20 cellular contexts compared by ENCODE assay signal in the genomic region with DNA sequence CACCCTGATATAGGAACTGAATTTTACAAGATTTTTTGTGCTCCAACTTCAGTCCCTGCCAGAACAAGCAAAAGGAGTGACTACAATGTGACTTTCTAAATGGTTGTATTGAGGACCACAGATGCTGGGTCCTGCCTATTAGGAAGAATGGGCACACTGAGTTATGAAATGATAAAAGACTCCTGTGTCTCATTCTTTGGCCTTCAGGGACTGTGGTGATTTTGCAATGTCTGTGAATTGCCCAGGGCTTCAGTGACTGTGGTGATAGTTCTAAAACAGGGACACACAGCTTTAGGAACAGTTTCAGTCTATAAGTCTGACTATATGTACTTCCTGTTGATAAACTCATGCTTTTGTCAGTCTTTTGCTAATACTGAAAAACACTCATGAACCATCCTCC.
DNase-seq lines count a peak whose midpoint lies in the region; ATAC-seq and TF ChIP-seq lines count a peak whose summit lies in the region.
"Had no signal": no experiment of that assay in that cellular context is flagged by ENCODE, and none has a peak within 500 bp of the region (broad histone marks: within the 10 kb centered on the region; RNA-seq: fewer than 3 reads in every experiment).

No MANE protein-coding gene starts in this region.

- no peak for ATAC-seq in right cardiac atrium
- ATAC-seq: HepG2, Right ventricle myocardium inferior had no signal

- H3K27me3 Mint-ChIP-seq in MCF 10A (ENCODE audit: insufficient read depth, unreplicated experiment) (no peaks in the 10 kb centered on the region), neural progenitor cell (ENCODE audit: insufficient read depth, low read depth) (no peaks in the 10 kb centered on the region), osteocyte (ENCODE audit: unreplicated experiment) (peaks cover 2% of the 10 kb centered on the region)

- no peak overlapping the region for H3K27ac Mint-ChIP-seq in MCF 10A (ENCODE audit: low read depth, unreplicated experiment)
- no peak overlapping the region for H3K27ac Mint-ChIP-seq in neural progenitor cell
- H3K27ac Mint-ChIP-seq in osteocyte (ENCODE audit: unreplicated experiment), result no peak overlapping the region

- H3K27ac ChIP-seq in breast epithelium (no peak overlapping the region), neural progenitor cell (no peak overlapping the region), right cardiac atrium (ENCODE audit: low read length) (no peak overlapping the region)
- H3K27ac ChIP-seq: 22Rv1, SJCRH30 had no signal

- no peaks in the 10 kb centered on the region for H3K4me1 Mint-ChIP-seq in MCF 10A (ENCODE audit: insufficient read depth, unreplicated experiment)
- no peaks in the 10 kb centered on the region for H3K4me1 Mint-ChIP-seq in neural progenitor cell
- no peaks in the 10 kb centered on the region for H3K4me1 Mint-ChIP-seq in osteocyte (ENCODE audit: unreplicated experiment)

- H3K79me2 ChIP-seq in neural progenitor cell (ENCODE audit: low read depth), result no peaks in the 10 kb centered on the region

- H3K9me3 ChIP-seq in breast epithelium (no peaks in the 10 kb centered on the region), neural progenitor cell (ENCODE audit: low read depth) (no peaks in the 10 kb centered on the region), right cardiac atrium (ENCODE audit: control insufficient read depth, low read length) (no peaks in the 10 kb centered on the region)
- H3K9me3 ChIP-seq: SJCRH30 had no signal

- no peaks in the 10 kb centered on the region for H3K4me1 ChIP-seq in breast epithelium
- no peaks in the 10 kb centered on the region for H3K4me1 ChIP-seq in neural progenitor cell
- no peaks in the 10 kb centered on the region for H3K4me1 ChIP-seq in right cardiac atrium (ENCODE audit: control insufficient read depth, insufficient read depth, low read length)
- H3K4me1 ChIP-seq: SJCRH30 had no signal

- TF ChIP-seq CTCF in MCF 10A (IDR thresholded peaks at IDR 0.05; ENCODE audit: unreplicated experiment) (no peak), breast epithelium (IDR thresholded peaks at IDR 0.05) (no peak), neural progenitor cell (IDR thresholded peaks at IDR 0.05) (no peak), GM10266 (IDR thresholded peaks at IDR 0.05; ENCODE audit: control insufficient read depth, insufficient read depth, low read depth, missing control alignments) (no peak), osteocyte (IDR thresholded peaks at IDR 0.05) (no peak)

- in situ Hi-C loops in SK-MEL-5 (cut with HindIII; ENCODE audit: low pct_unique_long_range_greater_than_20kb, low sequenced_read_pairs), result no loop called here

- peak; percentile 5 for DNase-seq in MCF 10A (ENCODE audit: unreplicated experiment)
- no peak for DNase-seq in breast epithelium (ENCODE audit: low spot score in 2 of 2)
- DNase-seq in SK-MEL-5 (ENCODE audit: low read depth, low spot score), result peak; percentile 91
- DNase-seq in neural progenitor cell (ENCODE audit: low spot score), result no peak
- no peak for DNase-seq in GM10266 (ENCODE audit: extremely low spot score)
- no peak for DNase-seq in right cardiac atrium
- no peak for DNase-seq in osteocyte (ENCODE audit: extremely low spot score, unreplicated experiment)
- DNase-seq: DMS153, DND-41, Kasumi-1, NCI-H1048, NCI-H1417, NCI-H1694, NCI-H2029 treated with DMSO at 0.1 percent for 48 hours, NCI-H446 treated with DMSO at 0.1 percent for 48 hours, NCI-H526 treated with DMSO at 0.1 percent for 48 hours, SJCRH30 had no signal

- H3K27me3 ChIP-seq in breast epithelium (peaks cover 0 to 4% of the 10 kb centered on the region in 2 donors), neural progenitor cell (no peaks in the 10 kb centered on the region), right cardiac atrium (ENCODE audit: control insufficient read depth, insufficient read depth) (no peaks in the 10 kb centered on the region)
- H3K27me3 ChIP-seq: SJCRH30 had no signal

- H4K20me1 ChIP-seq in neural progenitor cell (ENCODE audit: low read depth), result no peaks in the 10 kb centered on the region

- H3K36me3 ChIP-seq in breast epithelium, result no peaks in the 10 kb centered on the region
- H3K36me3 ChIP-seq in neural progenitor cell, result no peaks in the 10 kb centered on the region
- H3K36me3 ChIP-seq: SJCRH30 had no signal

- H3K4me3 Mint-ChIP-seq in MCF 10A (ENCODE audit: unreplicated experiment) (no peak overlapping the region), neural progenitor cell (no peak overlapping the region), osteocyte (ENCODE audit: unreplicated experiment) (no peak overlapping the region)

- TF ChIP-seq POLR2A in breast epithelium (IDR thresholded peaks at IDR 0.05), result no peak

- intact Hi-C loops in MCF 10A (cut with micrococcal nuclease) (no loop called here), breast epithelium (cut with DNase I; ENCODE audit: low total_unique reads) (no loop called here), right cardiac atrium (cut with DNase I) (no loop called here)

- peak overlapping the region; percentile 68 for H2AFZ ChIP-seq in neural progenitor cell (replicated peaks)

- no peak overlapping the region for H3K4me2 ChIP-seq in neural progenitor cell

- no peaks in the 10 kb centered on the region for H3K36me3 Mint-ChIP-seq in MCF 10A (ENCODE audit: insufficient read depth, unreplicated experiment)
- no peaks in the 10 kb centered on the region for H3K36me3 Mint-ChIP-seq in neural progenitor cell
- H3K36me3 Mint-ChIP-seq in osteocyte (ENCODE audit: unreplicated experiment), result no peaks in the 10 kb centered on the region

- no peak overlapping the region for H3K9ac ChIP-seq in neural progenitor cell

- POLR2A ChIA-PET in MCF 10A (lab: Yijun Ruan, JAX), result no interaction called here

- BruUV-seq in MCF 10A (replicated peaks; lab: Mats Ljungman, UMichigan), result no TSS peak

- no peak overlapping the region for H3K4me3 ChIP-seq in breast epithelium
- no peak overlapping the region for H3K4me3 ChIP-seq in neural progenitor cell
- H3K4me3 ChIP-seq in right cardiac atrium (ENCODE audit: low read length), result no peak overlapping the region
- H3K4me3 ChIP-seq: SJCRH30 had no signal

- CTCF ChIA-PET in MCF 10A (lab: Yijun Ruan, JAX), result no interaction called here

- H3K9me3 Mint-ChIP-seq in MCF 10A (ENCODE audit: unreplicated experiment), result no peaks in the 10 kb centered on the region
- no peaks in the 10 kb centered on the region for H3K9me3 Mint-ChIP-seq in neural progenitor cell
- H3K9me3 Mint-ChIP-seq in osteocyte (ENCODE audit: unreplicated experiment), result no peaks in the 10 kb centered on the region

- H3F3A ChIP-seq in neural progenitor cell (ENCODE audit: low read depth), result no peaks in the 10 kb centered on the region

Comparison
In these comparisons a context has a peak if more than half of its experiments do, and no peak if none do; other contexts are left out.
1. DNase-seq: peak in MCF 10A (single experiment) and SK-MEL-5 (single experiment); none in breast epithelium (0 of 2), neural progenitor cell (single experiment), GM10266 (single experiment), right cardiac atrium (0 of 3) and osteocyte (single experiment).